ENCODE assay signal across 27 cellular contexts in the genomic region with DNA sequence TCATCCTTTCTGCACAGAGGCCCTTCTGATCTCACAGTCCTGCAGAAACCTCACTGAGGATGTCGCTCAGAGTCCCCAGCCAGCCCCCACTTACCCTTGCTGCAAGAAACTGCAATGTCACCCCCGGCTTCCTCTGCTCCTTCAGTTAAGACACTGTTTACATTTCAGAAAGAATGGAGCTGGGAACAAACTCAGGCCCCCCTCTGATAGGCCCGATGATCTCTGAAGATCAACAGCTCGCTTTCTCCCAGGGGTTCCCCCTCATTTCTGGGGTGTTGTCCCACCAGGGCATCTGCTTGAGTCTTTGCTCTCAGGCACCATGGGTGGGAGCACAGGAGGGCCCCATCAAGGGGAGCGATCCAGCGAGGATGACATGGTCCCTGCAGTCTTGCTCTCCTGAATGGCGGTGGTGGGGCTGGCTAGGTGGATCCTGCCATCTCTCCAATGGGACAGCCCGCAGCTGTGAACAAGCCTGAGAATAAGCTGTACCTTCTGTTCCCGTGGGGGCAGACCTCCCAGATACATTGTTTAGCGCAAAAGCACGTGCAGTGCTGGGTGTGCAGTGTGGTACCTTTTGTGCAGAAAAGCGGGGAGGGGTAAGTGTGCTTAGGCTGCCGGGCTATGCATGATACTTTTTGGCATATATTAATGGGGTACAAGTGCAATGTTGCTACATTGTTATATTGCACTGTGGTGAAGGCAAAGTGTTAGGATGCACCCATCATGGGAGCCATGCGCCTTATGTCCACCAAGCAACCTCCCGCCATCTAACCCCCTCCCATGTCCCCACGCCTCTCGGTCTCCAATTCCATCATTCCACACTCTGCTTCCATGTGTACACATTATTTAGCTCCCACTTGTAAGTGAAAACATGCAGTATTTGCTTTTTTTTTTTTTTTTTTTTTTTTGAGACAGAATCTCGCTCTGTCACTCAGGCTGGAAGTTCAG. TPM values are rescaled to one million over a fixed set of nuclear protein-coding genes. Genes with fewer than 3 reads are reported as not detected.
DNase-seq lines count a peak whose midpoint lies in the region; ATAC-seq, FAIRE-seq and TF ChIP-seq lines count a peak whose summit lies in the region.
"Had no signal": no experiment of that assay in that cellular context is flagged by ENCODE, and none has a peak within 500 bp of the region (broad histone marks: within the 10 kb centered on the region; RNA-seq: fewer than 3 reads in every experiment).

No MANE protein-coding gene starts in this region.

- no peaks in the 10 kb centered on the region for H3K9me3 ChIP-seq in DND-41 (ENCODE audit: insufficient read depth, low read length, severe bottlenecking)
- no peaks in the 10 kb centered on the region for H3K9me3 ChIP-seq in Loucy (ENCODE audit: insufficient read depth, low read depth, low read length)
- peaks cover 6% of the 10 kb centered on the region for H3K9me3 ChIP-seq in K562 (replicated peaks; ENCODE audit: control insufficient read depth, insufficient read depth, low read depth, low read length)
- H3K9me3 ChIP-seq: gastrocnemius medialis, ovary, SJCRH30 had no signal

- H3K27me3 ChIP-seq in DND-41 (ENCODE audit: insufficient read depth, low read length, poor library complexity), result no peaks in the 10 kb centered on the region
- H3K27me3 ChIP-seq in Loucy (ENCODE audit: insufficient read depth, low read length, poor library complexity, severe bottlenecking), result no peaks in the 10 kb centered on the region
- no peaks in the 10 kb centered on the region for H3K27me3 ChIP-seq in K562 (ENCODE audit: control insufficient read depth in 2 of 2, insufficient read depth in 2 of 2, low read length in 2 of 2)
- H3K27me3 ChIP-seq: esophagus muscularis mucosa, gastrocnemius medialis, ovary, right atrium auricular region, SJCRH30, spleen had no signal

- H3K36me3 Mint-ChIP-seq in neural crest cell (ENCODE audit: low read depth), result no peaks in the 10 kb centered on the region
- H3K36me3 Mint-ChIP-seq in activated naive CD8-positive, alpha-beta T cell treated with anti-CD3 and anti-CD28 coated beads for 36 hours, result no peaks in the 10 kb centered on the region
- H3K36me3 Mint-ChIP-seq: activated naive CD8-positive, alpha-beta T cell treated with anti-CD3 and anti-CD28 coated beads, Interleukin-2, amount 10 ng/mL, durations not matched to agents 7 days and 5 days had no signal

- TF ChIP-seq POLR2A in K562 (conservative IDR thresholded peaks at IDR 0.05), result no peak

- H3K36me3 ChIP-seq in DND-41 (ENCODE audit: insufficient read depth, low read length) (no peaks in the 10 kb centered on the region), Loucy (ENCODE audit: insufficient read depth, low read length) (no peaks in the 10 kb centered on the region), K562 (ENCODE audit: control insufficient read depth, insufficient read depth, low read length) (no peaks in the 10 kb centered on the region)
- H3K36me3 ChIP-seq: esophagus muscularis mucosa, gastrocnemius medialis, ovary, right atrium auricular region, SJCRH30, spleen had no signal

- CTCF ChIA-PET in K562 (lab: Yijun Ruan, JAX; ENCODE audit: low intra/inter-chr PET ratio), result no interaction called here

- POLR2A ChIA-PET in K562 (lab: Yijun Ruan, JAX), result interaction anchor here (0.5 to 0.8 kb wide), 3 partner anchors 48 to 153 kb away, joined by 3 read pairs; no protein-coding TSS in a partner anchor

- H3K79me2 ChIP-seq in DND-41 (ENCODE audit: insufficient read depth, low read length), result no peaks in the 10 kb centered on the region
- H3K79me2 ChIP-seq in Loucy (ENCODE audit: insufficient read depth, low read length), result no peaks in the 10 kb centered on the region
- no peaks in the 10 kb centered on the region for H3K79me2 ChIP-seq in K562 (ENCODE audit: control insufficient read depth, insufficient read depth, low read length)

- H3K4me3 ChIP-seq in DND-41 (ENCODE audit: low read depth in 1 of 2, low read length in 2 of 2) (no peak overlapping the region), Loucy (ENCODE audit: low read length, poor library complexity, severe bottlenecking) (no peak overlapping the region), K562 (no peak overlapping the region)
- H3K4me3 ChIP-seq: esophagus muscularis mucosa, gastrocnemius medialis, ovary, right atrium auricular region, SJCRH30, spleen had no signal

- H3K4me2 ChIP-seq in DND-41 (ENCODE audit: insufficient read depth, low read length), result no peak overlapping the region
- H3K4me2 ChIP-seq in Loucy (ENCODE audit: low read depth, low read length, poor library complexity, severe bottlenecking), result no peak overlapping the region
- H3K4me2 ChIP-seq in K562 (ENCODE audit: insufficient read depth, low read length), result peak overlapping the region; percentile 65

- H3K4me1 ChIP-seq in DND-41 (ENCODE audit: insufficient read depth, low read length) (peaks cover 13% of the 10 kb centered on the region), Loucy (ENCODE audit: insufficient read depth, low read length, poor library complexity, severe bottlenecking) (peaks cover 10% of the 10 kb centered on the region), K562 (replicated peaks in 1 of 2; ENCODE audit: control insufficient read depth in 2 of 2, insufficient read depth in 2 of 2, low read length in 2 of 2) (peaks cover 13 to 23% of the 10 kb centered on the region in 2 experiments)

- no peaks in the 10 kb centered on the region for H3F3A ChIP-seq in Loucy (ENCODE audit: low read depth)

- peak; percentile 59 for TF ChIP-seq EP300 in K562 (IDR thresholded peaks at IDR 0.05; ENCODE audit: low read length)

- WGBS in K562 (ENCODE audit: insufficient coverage, low coverage, missing lambda C conversion rate), result 41% methylated on average over 17 of the region's 18 CpGs

- DNase-seq in DND-41 (peak; percentile 35), K562 (ENCODE audit: extremely low read depth in 1 of 4, low spot score in 3 of 4) (peak; percentile 36 to 80 (median 60)), neural crest cell (ENCODE audit: low read depth, low spot score) (no peak), GM13977 (ENCODE audit: low spot score) (no peak)
- no peak for DNase-seq in activated effector memory CD4-positive, alpha-beta T cell treated with anti-CD3 and anti-CD28 coated beads, Interleukin-2, amount 50 U/mL, for 16 hours
- no peak for DNase-seq in activated naive CD8-positive, alpha-beta T cell treated with anti-CD3 and anti-CD28 coated beads for 36 hours
- DNase-seq: activated CD4-positive, alpha-beta T cell treated with anti-CD3 and anti-CD28 coated beads for 36 hours; activated naive CD8-positive, alpha-beta T cell treated with anti-CD3 and anti-CD28 coated beads, Interleukin-2, amount 10 ng/mL, durations not matched to agents 7 days and 5 days; CD8-positive, alpha-beta memory T cell; DMS53; effector CD8-positive, alpha-beta T cell; gastrocnemius medialis; mammary epithelial cell; NCI-H1417; NCI-H2081 treated with DMSO at 0.1 percent for 48 hours; NCI-H526; ovary; SJCRH30; spleen; stimulated activated CD4-positive, alpha-beta T cell treated with anti-CD3 and anti-CD28 coated beads, Interleukin-4, amount 100 ng/mL, for 1 hour; stimulated activated naive CD4-positive, alpha-beta T cell treated with Interleukin-2 at 50 U/mL for 16 hours; T-helper 1 cell had no signal

- H3K4me1 Mint-ChIP-seq in neural crest cell, result peaks cover 20% of the 10 kb centered on the region
- peaks cover 4% of the 10 kb centered on the region for H3K4me1 Mint-ChIP-seq in activated naive CD8-positive, alpha-beta T cell treated with anti-CD3 and anti-CD28 coated beads for 36 hours
- H3K4me1 Mint-ChIP-seq: activated CD4-positive, alpha-beta T cell treated with anti-CD3 and anti-CD28 coated beads for 36 hours; activated naive CD8-positive, alpha-beta T cell treated with anti-CD3 and anti-CD28 coated beads, Interleukin-2, amount 10 ng/mL, durations not matched to agents 7 days and 5 days had no signal

- no peak overlapping the region for H3K9ac ChIP-seq in DND-41 (ENCODE audit: low read depth, low read length)
- no peak overlapping the region for H3K9ac ChIP-seq in Loucy (ENCODE audit: low read depth, low read length, poor library complexity, severe bottlenecking)
- H3K9ac ChIP-seq in K562 (ENCODE audit: insufficient read depth in 1 of 2, low read depth in 2 of 2, low read length in 2 of 2), result peak overlapping the region; percentile 48 to 83; a peak in 3 of 4 replicates

- H3K9me3 Mint-ChIP-seq in neural crest cell, result peaks cover 4% of the 10 kb centered on the region
- peaks cover 3% of the 10 kb centered on the region for H3K9me3 Mint-ChIP-seq in activated naive CD8-positive, alpha-beta T cell treated with anti-CD3 and anti-CD28 coated beads for 36 hours
- H3K9me3 Mint-ChIP-seq: activated naive CD8-positive, alpha-beta T cell treated with anti-CD3 and anti-CD28 coated beads, Interleukin-2, amount 10 ng/mL, durations not matched to agents 7 days and 5 days had no signal

- TF ChIP-seq CTCF in DND-41 (IDR thresholded peaks at IDR 0.05; ENCODE audit: borderline replicate concordance, extremely low read depth, low read length, poor library complexity, severe bottlenecking), result no peak
- TF ChIP-seq CTCF in Loucy (conservative IDR thresholded peaks at IDR 0.05; ENCODE audit: low read length), result no peak
- TF ChIP-seq CTCF in K562 (IDR thresholded peaks at IDR 0.05 in 2 of 3, conservative IDR thresholded peaks at IDR 0.05 in 1 of 3; ENCODE audit: insufficient read depth in 2 of 3, low read depth in 1 of 3, low read length in 3 of 3), result no peak
- TF ChIP-seq CTCF in neural crest cell (conservative IDR thresholded peaks at IDR 0.05), result no peak
- no peak for TF ChIP-seq CTCF in GM13977 (IDR thresholded peaks at IDR 0.05; ENCODE audit: extremely low read depth, insufficient read depth, missing control alignments)

- no peaks in the 10 kb centered on the region for H3K9me1 ChIP-seq in K562 (ENCODE audit: control insufficient read depth, insufficient read depth, low read length)

- no peak for TF ChIP-seq RAD21 in K562 (CRISPR knock-in tag; conservative IDR thresholded peaks at IDR 0.05 in 1 of 2, IDR thresholded peaks at IDR 0.05 in 1 of 2)

- H3K27ac Mint-ChIP-seq in neural crest cell (ENCODE audit: unreplicated experiment), result no peak overlapping the region
- no peak overlapping the region for H3K27ac Mint-ChIP-seq in activated naive CD8-positive, alpha-beta T cell treated with anti-CD3 and anti-CD28 coated beads for 36 hours
- H3K27ac Mint-ChIP-seq: activated CD4-positive, alpha-beta T cell treated with anti-CD3 and anti-CD28 coated beads for 36 hours; activated naive CD8-positive, alpha-beta T cell treated with anti-CD3 and anti-CD28 coated beads, Interleukin-2, amount 10 ng/mL, durations not matched to agents 7 days and 5 days had no signal

- H3K9me2 ChIP-seq in Loucy (replicated peaks; ENCODE audit: low read depth, low read length), result no peaks in the 10 kb centered on the region

- in situ Hi-C loops in K562 (cut with MboI) (no loop called here), GM13977 (cut with MboI; ENCODE audit: low pct_unique_long_range_greater_than_20kb, low sequenced_read_pairs, unreplicated experiment) (no loop called here)

- peaks cover 5% of the 10 kb centered on the region for H3K27me3 Mint-ChIP-seq in neural crest cell (ENCODE audit: low read depth)
- H3K27me3 Mint-ChIP-seq in activated naive CD8-positive, alpha-beta T cell treated with anti-CD3 and anti-CD28 coated beads for 36 hours, result no peaks in the 10 kb centered on the region
- H3K27me3 Mint-ChIP-seq: activated CD4-positive, alpha-beta T cell treated with anti-CD3 and anti-CD28 coated beads for 36 hours had no signal

- H3K4me3 Mint-ChIP-seq in neural crest cell, result peak overlapping the region; percentile 54
- H3K4me3 Mint-ChIP-seq in activated naive CD8-positive, alpha-beta T cell treated with anti-CD3 and anti-CD28 coated beads for 36 hours, result no peak overlapping the region
- H3K4me3 Mint-ChIP-seq: activated CD4-positive, alpha-beta T cell treated with anti-CD3 and anti-CD28 coated beads for 36 hours; activated naive CD8-positive, alpha-beta T cell treated with anti-CD3 and anti-CD28 coated beads, Interleukin-2, amount 10 ng/mL, durations not matched to agents 7 days and 5 days had no signal

- intact Hi-C loops in K562 (cut with micrococcal nuclease), result no loop called here

- H3K27ac ChIP-seq in DND-41 (ENCODE audit: low read length) (no peak overlapping the region), K562 (ENCODE audit: extremely low read depth, low read depth, low read length) (peak overlapping the region; percentile 64)
- H3K27ac ChIP-seq: gastrocnemius medialis, right atrium auricular region, SJCRH30, spleen had no signal

- peak; percentile 50 for ATAC-seq in DND-41 (ENCODE audit: insufficient read depth, low read depth)
- peak; percentile 92 for ATAC-seq in K562
- ATAC-seq in GM18858 (IDR thresholded peaks at IDR 0.05; ENCODE audit: unreplicated experiment), result no peak
- ATAC-seq: activated CD4-positive, alpha-beta T cell treated with anti-CD3 and anti-CD28 coated beads for 36 hours; gastrocnemius medialis; HepG2 had no signal

- no TSS peak for BruUV-seq in K562 (replicated peaks; lab: Mats Ljungman, UMichigan)

- H4K20me1 ChIP-seq in DND-41 (ENCODE audit: insufficient read depth, low read length), result no peaks in the 10 kb centered on the region
- H4K20me1 ChIP-seq in Loucy (ENCODE audit: insufficient read depth, low read length, poor library complexity, severe bottlenecking), result no peaks in the 10 kb centered on the region
- H4K20me1 ChIP-seq in K562 (replicated peaks; ENCODE audit: control insufficient read depth, insufficient read depth, low read length), result no peaks in the 10 kb centered on the region

- peak; percentile 93 for FAIRE-seq in K562 (lab: Jason Lieb, UNC)
- FAIRE-seq: HepG2 had no signal

- H2AFZ ChIP-seq in DND-41 (ENCODE audit: low read depth, low read length), result no peak overlapping the region
- H2AFZ ChIP-seq in Loucy (ENCODE audit: low read length), result peak overlapping the region; percentile 48; the same call in 1 of the 2 replicates
- peak overlapping the region; percentile 99 for H2AFZ ChIP-seq in K562 (ENCODE audit: low read depth, low read length)

RNA-seq across cellular contexts. Expression of a gene that starts 6.7 kb away (rescaled TPM):
- 66.7 and 165 TPM in 2 replicates for total RNA-seq in K562 (2011; cell fraction: chromatin; rRNA removed; ENCODE audit: low replicate concordance)
- 51.9 and 54.2 TPM in 2 replicates for total RNA-seq in K562 (2011; cell fraction: nucleolus; rRNA removed)
- total RNA-seq in K562 (2011; cell fraction: nucleoplasm; rRNA removed), result 57.6 and 83.1 TPM in 2 replicates
- total RNA-seq in K562 (2014; rRNA removed), result 18.2 and 22.3 TPM in 2 replicates
- total RNA-seq in K562 (2014; rRNA removed; fragmentation: Illumina TruSeq; extraction: Trizol), result 2.8 and 4.1 TPM in 2 replicates
- total RNA-seq in K562 (2015; rRNA removed; fragmentation: Illumina TruSeq; extraction: Trizol), result 8.1 and 8.4 TPM in 2 replicates
- total RNA-seq in K562 (2021), result 124 and 126 TPM in 2 replicates
- 3.1 and 4.2 TPM in 2 replicates for polyA plus RNA-seq in K562 (2011; rRNA removed)
- polyA plus RNA-seq in K562 (2011; cell fraction: cytosol; rRNA removed), result 4.1 and 9.7 TPM in 2 replicates
- polyA plus RNA-seq in K562 (2011; cell fraction: nucleus; rRNA removed), result 20.4 and 29.6 TPM in 2 replicates
- polyA plus RNA-seq in K562 (2012), result 56.5 and 65.0 TPM in 2 replicates
- 22.6 and 36.3 TPM in 2 replicates for polyA plus RNA-seq in K562 (2014; fragmentation: Illumina TruSeq; extraction: Trizol)
- polyA plus RNA-seq in K562 (2014; fragmentation: Nextera tagmentation; extraction: Ambion mirVana), result under 1 TPM; 0.18 to 0.20 TPM
- polyA plus RNA-seq in K562 (2014; rRNA removed), result 24.9 and 29.2 TPM in 2 replicates
- 7.3 and 9.9 TPM in 2 replicates for polyA minus RNA-seq in K562 (2011; rRNA and poly(A)+ RNA removed)
- polyA minus RNA-seq in K562 (2011; cell fraction: cytosol; rRNA and poly(A)+ RNA removed), result 27.1 and 60.8 TPM in 2 replicates
- 18.8 and 19.2 TPM in 2 replicates for polyA minus RNA-seq in K562 (2011; cell fraction: nucleus; rRNA and poly(A)+ RNA removed)
- total RNA-seq in neural crest cell, result 143 and 144 TPM in 2 replicates
- 100 to 1,000 TPM; 106 to 112 TPM for total RNA-seq in activated naive CD8-positive, alpha-beta T cell treated with anti-CD3 and anti-CD28 coated beads for 36 hours

Comparison
In these comparisons a context has a peak if more than half of its experiments do, and no peak if none do; other contexts are left out.
1. DNase-seq: peak in DND-41 (single experiment) and K562 (4 of 4); none in neural crest cell (single experiment), activated effector memory CD4-positive, alpha-beta T cell treated with anti-CD3 and anti-CD28 coated beads, Interleukin-2, amount 50 U/mL, for 16 hours (single experiment), GM13977 (single experiment) and activated naive CD8-positive, alpha-beta T cell treated with anti-CD3 and anti-CD28 coated beads for 36 hours (single experiment).
2. H3K9ac ChIP-seq: peak in K562 (2 of 2); none in DND-41 (single experiment) and Loucy (single experiment).